ENCODE assay signal across 10 cellular contexts in genomic region chr6:44265843-44266233, GRCh38. TPM values are rescaled to one million over a fixed set of nuclear protein-coding genes. Genes with fewer than 3 reads are reported as not detected.
DNase-seq lines count a peak whose midpoint lies in the region; ATAC-seq and TF ChIP-seq lines count a peak whose summit lies in the region.
"Had no signal": no experiment of that assay in that cellular context is flagged by ENCODE, and none has a peak within 500 bp of the region (broad histone marks: within the 10 kb centered on the region; RNA-seq: fewer than 3 reads in every experiment).

No MANE protein-coding gene starts in this region.

- H3K9me3 ChIP-seq in heart right ventricle = no peaks in the 10 kb centered on the region
- no peaks in the 10 kb centered on the region for H3K9me3 ChIP-seq in naive thymus-derived CD4-positive, alpha-beta T cell (ENCODE audit: control insufficient read depth in 2 of 3, low read length in 3 of 3)
- no peaks in the 10 kb centered on the region for H3K9me3 ChIP-seq in uterus

- peaks cover 54% of the 10 kb centered on the region for H3K4me1 Mint-ChIP-seq in activated naive CD8-positive, alpha-beta T cell treated with anti-CD3 and anti-CD28 coated beads, Interleukin-2, amount 10 ng/mL, durations not matched to agents 7 days and 5 days
- peaks cover 31 to 57% (median 42%) of the 10 kb centered on the region in 7 donors for H3K4me1 Mint-ChIP-seq in naive thymus-derived CD4-positive, alpha-beta T cell

- TF ChIP-seq CTCF in heart right ventricle (IDR thresholded peaks at IDR 0.05) (no peak), uterus (IDR thresholded peaks at IDR 0.05) (no peak)

- no peaks in the 10 kb centered on the region for H3K9me3 Mint-ChIP-seq in activated naive CD8-positive, alpha-beta T cell treated with anti-CD3 and anti-CD28 coated beads, Interleukin-2, amount 10 ng/mL, durations not matched to agents 7 days and 5 days
- H3K9me3 Mint-ChIP-seq in naive thymus-derived CD4-positive, alpha-beta T cell = no peaks in the 10 kb centered on the region

- CTCF ChIA-PET in naive thymus-derived CD4-positive, alpha-beta T cell (lab: Charles Lee) = interaction anchor here (1.6 to 5.2 kb wide), 2 partner anchors 10 to 39 kb away, joined by 10 to 50 read pairs; partner anchors contain the start of gene SLC35B2

- H3K27ac Mint-ChIP-seq in activated naive CD8-positive, alpha-beta T cell treated with anti-CD3 and anti-CD28 coated beads, Interleukin-2, amount 10 ng/mL, durations not matched to agents 7 days and 5 days = peak overlapping the region; percentile 92
- peak overlapping the region; percentile 77 to 96 (median 91) for H3K27ac Mint-ChIP-seq in naive thymus-derived CD4-positive, alpha-beta T cell

- peaks cover 10% of the 10 kb centered on the region for H3K36me3 Mint-ChIP-seq in activated naive CD8-positive, alpha-beta T cell treated with anti-CD3 and anti-CD28 coated beads, Interleukin-2, amount 10 ng/mL, durations not matched to agents 7 days and 5 days
- H3K36me3 Mint-ChIP-seq in naive thymus-derived CD4-positive, alpha-beta T cell = peaks cover 0 to 16% (median 4%) of the 10 kb centered on the region in 5 donors

- peak overlapping the region; percentile 99 for H3K4me3 Mint-ChIP-seq in activated naive CD8-positive, alpha-beta T cell treated with anti-CD3 and anti-CD28 coated beads, Interleukin-2, amount 10 ng/mL, durations not matched to agents 7 days and 5 days
- H3K4me3 Mint-ChIP-seq in naive thymus-derived CD4-positive, alpha-beta T cell = peak overlapping the region; percentile 87 to 99 (median 94)

- H3K36me3 ChIP-seq in heart right ventricle (peaks cover 0 to 20% (median 0%) of the 10 kb centered on the region in 9 donors), uterus (no peaks in the 10 kb centered on the region)
- peaks cover 0 to 6% (median 0%) of the 10 kb centered on the region in 3 experiments for H3K36me3 ChIP-seq in naive thymus-derived CD4-positive, alpha-beta T cell (ENCODE audit: control insufficient read depth in 2 of 3, insufficient read depth in 3 of 3, low read length in 3 of 3)

- intact Hi-C loops in heart right ventricle (cut with DNase I) (loop anchor here in 5 of 10 donors (2.0 to 10.0 kb wide), 6 partner anchors 36 to 169 kb away; partner anchors contain the start of gene AARS2 (in 1 of the 5)), cardiac septum (cut with DNase I) (loop anchor here (5.0 kb wide), 1 partner anchor 46 kb away; the partner anchor contains the start of gene AARS2), uterus (cut with DNase I; ENCODE audit: low total_unique reads) (no loop called here)
- intact Hi-C loops in naive thymus-derived CD4-positive, alpha-beta T cell (cut with micrococcal nuclease) = loop anchor here (1.0 to 2.0 kb wide), 9 partner anchors 9 to 139 kb away; partner anchors contain the start of genes CDC5L (in 2 of the 2), SLC29A1 (in 2 of the 2), SLC35B2 (in 2 of the 2) and AARS2 (in 1 of the 2)

- 80 to 83% methylated on average over 14 of the region's 14 CpGs for WGBS in heart right ventricle, 2 donors

- ATAC-seq in heart right ventricle = no peak
- ATAC-seq in activated naive CD8-positive, alpha-beta T cell treated with anti-CD3 and anti-CD28 coated beads, Interleukin-2, amount 10 ng/mL, durations not matched to agents 7 days and 5 days (ENCODE audit: low read depth) = no peak
- no peak for ATAC-seq in naive thymus-derived CD4-positive, alpha-beta T cell

- H3K27me3 Mint-ChIP-seq in activated naive CD8-positive, alpha-beta T cell treated with anti-CD3 and anti-CD28 coated beads, Interleukin-2, amount 10 ng/mL, durations not matched to agents 7 days and 5 days = peaks cover 22% of the 10 kb centered on the region
- peaks cover 15 to 22% (median 17%) of the 10 kb centered on the region in 5 donors for H3K27me3 Mint-ChIP-seq in naive thymus-derived CD4-positive, alpha-beta T cell

- no peak for TF ChIP-seq POLR2A in uterus (IDR thresholded peaks at IDR 0.05)

- peak overlapping the region in 4 of 10 donors; percentile 63 to 93 (median 83) for H3K27ac ChIP-seq in heart right ventricle
- peak overlapping the region; percentile 97 for H3K27ac ChIP-seq in naive thymus-derived CD4-positive, alpha-beta T cell (ENCODE audit: low read depth, low read length)
- peak overlapping the region in 1 of 2 donors; percentile 74 for H3K27ac ChIP-seq in uterus

- H3K4me3 ChIP-seq in heart right ventricle (peak overlapping the region in 8 of 10 donors; percentile 67 to 98 (median 86)), uterus (peak overlapping the region; percentile 42 to 75)
- H3K4me3 ChIP-seq in naive thymus-derived CD4-positive, alpha-beta T cell (ENCODE audit: low read length) = no peak overlapping the region

- no peak for DNase-seq in heart right ventricle
- DNase-seq in cardiac septum (ENCODE audit: low spot score) = no peak
- no peak for DNase-seq in activated naive CD8-positive, alpha-beta T cell treated with anti-CD3 and anti-CD28 coated beads, Interleukin-2, amount 10 ng/mL, durations not matched to agents 7 days and 5 days
- DNase-seq in naive thymus-derived CD4-positive, alpha-beta T cell = no peak
- no peak for DNase-seq in uterus
- no peak for DNase-seq in superior temporal gyrus (ENCODE audit: extremely low spot score)
- no peak for DNase-seq in NCI-H1930 (lab: John Stamatoyannopoulos, UW)
- DNase-seq in cerebellar cortex (ENCODE audit: low spot score) = no peak

- POLR2A ChIA-PET in activated naive CD8-positive, alpha-beta T cell treated with anti-CD3 and anti-CD28 coated beads, Interleukin-2, amount 10 ng/mL, durations not matched to agents 7 days and 5 days (lab: Charles Lee) = interaction anchor here (2.8 to 4.7 kb wide), 2 partner anchors 11 to 19 kb away, joined by 23 to 30 read pairs; partner anchors contain the start of gene HSP90AB1
- POLR2A ChIA-PET in naive thymus-derived CD4-positive, alpha-beta T cell (lab: Charles Lee) = interaction anchor here (1.3 to 3.7 kb wide), 4 partner anchors 11 to 42 kb away, joined by 3 to 33 read pairs (median 10); partner anchors contain the start of genes HSP90AB1 and SLC29A1

- H3K4me1 ChIP-seq in heart right ventricle = peaks cover 18 to 46% (median 29%) of the 10 kb centered on the region in 9 donors
- peaks cover 30% of the 10 kb centered on the region in 2 donors for H3K4me1 ChIP-seq in naive thymus-derived CD4-positive, alpha-beta T cell (ENCODE audit: control insufficient read depth in 2 of 2, insufficient read depth in 2 of 2, low read length in 2 of 2)
- H3K4me1 ChIP-seq in uterus = peaks cover 0 to 30% of the 10 kb centered on the region in 2 donors

- peaks cover 10 to 32% (median 19%) of the 10 kb centered on the region in 7 donors for H3K27me3 ChIP-seq in heart right ventricle
- peaks cover 0 to 8% of the 10 kb centered on the region in 2 donors for H3K27me3 ChIP-seq in naive thymus-derived CD4-positive, alpha-beta T cell (ENCODE audit: control insufficient read depth in 2 of 2, insufficient read depth in 2 of 2, low read length in 2 of 2)
- H3K27me3 ChIP-seq in uterus = peaks cover 0 to 8% of the 10 kb centered on the region in 2 donors

RNA-seq across cellular contexts. Expression of gene NFKBIE, which starts 0.5 kb away (rescaled TPM):
- total RNA-seq in heart right ventricle = 1 to 10 TPM; 1.5 to 8.7 (median 3.4) TPM
- polyA plus RNA-seq in heart right ventricle = 1 to 10 TPM; 5.7 to 5.9 TPM
- total RNA-seq in cardiac septum = 4.7 TPM
- 10 to 100 TPM; 14.0 to 14.3 TPM for total RNA-seq in activated naive CD8-positive, alpha-beta T cell treated with anti-CD3 and anti-CD28 coated beads, Interleukin-2, amount 10 ng/mL, durations not matched to agents 7 days and 5 days
- 10 to 100 TPM in 4 of 5 experiments, 1 to 10 TPM in 1; 8.3 to 53.4 (median 29.4) TPM for total RNA-seq in naive thymus-derived CD4-positive, alpha-beta T cell
- 1 to 10 TPM; 2.3 to 4.9 TPM for polyA plus RNA-seq in naive thymus-derived CD4-positive, alpha-beta T cell
- total RNA-seq in uterus = 1 to 10 TPM; 1.3 to 5.9 (median 2.8) TPM

RNA-seq across cellular contexts. Expression of gene TMEM151B, which starts 4.4 kb away (rescaled TPM):
- total RNA-seq in heart right ventricle = 1 to 10 TPM in 1 of 10 donors, under 1 TPM in 5, not detected in 4; 0.09 to 2.2 (median 0.43) TPM
- 1 to 10 TPM in 1 of 2 donors, under 1 TPM in 1; 0.14 to 1.2 TPM for polyA plus RNA-seq in heart right ventricle
- total RNA-seq in cardiac septum = 0.08 TPM
- total RNA-seq in activated naive CD8-positive, alpha-beta T cell treated with anti-CD3 and anti-CD28 coated beads, Interleukin-2, amount 10 ng/mL, durations not matched to agents 7 days and 5 days = not detected
- total RNA-seq in naive thymus-derived CD4-positive, alpha-beta T cell = not detected
- under 1 TPM in 1 of 2 donors, not detected in 1; 0.22 TPM for polyA plus RNA-seq in naive thymus-derived CD4-positive, alpha-beta T cell
- total RNA-seq in uterus = under 1 TPM in 2 of 4 donors, not detected in 2; 0.09 to 0.21 TPM
- total RNA-seq: activated CD8-positive, alpha-beta memory T cell treated with anti-CD3 and anti-CD28 coated beads for 36 hours; myocyte had no signal

RNA-seq across cellular contexts. Expression of gene SLC35B2, which starts 8.5 kb away (rescaled TPM):
- total RNA-seq in heart right ventricle (10 to 100 TPM; 19.4 to 29.8 (median 23.7) TPM), cardiac septum (23.2 TPM), uterus (10 to 100 TPM in 3 of 4 donors, 1 to 10 TPM in 1; 5.9 to 39.5 (median 28.5) TPM)
- polyA plus RNA-seq in heart right ventricle = 10 to 100 TPM in 1 of 2 donors, 1 to 10 TPM in 1; 9.1 to 27.2 TPM
- total RNA-seq in activated naive CD8-positive, alpha-beta T cell treated with anti-CD3 and anti-CD28 coated beads, Interleukin-2, amount 10 ng/mL, durations not matched to agents 7 days and 5 days = 10 to 100 TPM; 28.4 TPM
- 10 to 100 TPM in 4 of 5 experiments, 1 to 10 TPM in 1; 10.0 to 32.1 (median 17.6) TPM for total RNA-seq in naive thymus-derived CD4-positive, alpha-beta T cell
- polyA plus RNA-seq in naive thymus-derived CD4-positive, alpha-beta T cell = 10 to 100 TPM; 24.5 to 41.7 TPM

RNA-seq across cellular contexts. Expression of gene HSP90AB1, which starts 18.9 kb away (rescaled TPM):
- total RNA-seq in heart right ventricle (1,000 to 10,000 TPM in 4 of 10 donors, 100 to 1,000 TPM in 6; 675 to 1,053 (median 920) TPM), cardiac septum (873 TPM), uterus (100 to 1,000 TPM; 336 to 897 (median 564) TPM)
- polyA plus RNA-seq in heart right ventricle = 100 to 1,000 TPM; 235 to 764 TPM
- total RNA-seq in activated naive CD8-positive, alpha-beta T cell treated with anti-CD3 and anti-CD28 coated beads, Interleukin-2, amount 10 ng/mL, durations not matched to agents 7 days and 5 days = 100 to 1,000 TPM; 453 to 466 TPM
- total RNA-seq in naive thymus-derived CD4-positive, alpha-beta T cell = 100 to 1,000 TPM; 345 to 750 (median 366) TPM
- 100 to 1,000 TPM; 422 to 558 TPM for polyA plus RNA-seq in naive thymus-derived CD4-positive, alpha-beta T cell

RNA-seq across cellular contexts. Expression of gene SLC29A1, which starts 42.4 kb away (rescaled TPM):
- total RNA-seq in heart right ventricle (100 to 1,000 TPM; 104 to 198 (median 146) TPM), cardiac septum (105 TPM), uterus (100 to 1,000 TPM in 2 of 4 donors, 10 to 100 TPM in 2; 29.9 to 150 (median 95.1) TPM)
- 10 to 100 TPM; 46.3 to 90.9 TPM for polyA plus RNA-seq in heart right ventricle
- total RNA-seq in activated naive CD8-positive, alpha-beta T cell treated with anti-CD3 and anti-CD28 coated beads, Interleukin-2, amount 10 ng/mL, durations not matched to agents 7 days and 5 days = 10 to 100 TPM; 22.5 to 24.0 TPM
- 10 to 100 TPM in 1 of 5 experiments, 1 to 10 TPM in 2, under 1 TPM in 2; 0.84 to 41.1 (median 1.8) TPM for total RNA-seq in naive thymus-derived CD4-positive, alpha-beta T cell
- 1 to 10 TPM in 1 of 2 donors, under 1 TPM in 1; 0.95 to 2.0 TPM for polyA plus RNA-seq in naive thymus-derived CD4-positive, alpha-beta T cell
